Comparison of ENCODE assay signal across 19 cellular contexts in the genomic region with DNA sequence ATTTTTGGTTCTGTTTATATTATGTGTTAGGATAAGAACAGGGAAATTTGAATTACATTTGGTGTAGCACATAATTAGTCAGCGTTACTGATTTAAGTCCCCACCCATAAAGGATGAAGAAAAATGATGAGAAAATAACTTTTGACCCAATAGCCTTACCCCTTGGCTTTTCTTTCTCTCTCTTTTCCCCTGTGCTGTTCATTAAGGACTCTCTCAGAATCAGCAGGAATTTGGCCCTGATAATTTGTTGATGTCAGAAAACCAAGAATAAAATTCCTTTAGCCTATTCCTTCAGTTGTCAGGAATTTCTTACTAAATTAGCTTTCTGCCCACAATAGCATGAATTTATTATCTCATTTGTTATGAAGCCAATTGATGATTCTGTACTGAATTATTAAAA. TPM values are rescaled to one million over a fixed set of nuclear protein-coding genes. Genes with fewer than 3 reads are reported as not detected.
DNase-seq lines count a peak whose midpoint lies in the region; ATAC-seq, FAIRE-seq and TF ChIP-seq lines count a peak whose summit lies in the region.
"Had no signal": no experiment of that assay in that cellular context is flagged by ENCODE, and none has a peak within 500 bp of the region (broad histone marks: within the 10 kb centered on the region; RNA-seq: fewer than 3 reads in every experiment).

No MANE protein-coding gene starts in this region.

- DNase-seq in right lobe of liver, result no peak
- peak; percentile 20 for DNase-seq in choroid plexus epithelial cell (ENCODE audit: low read depth)
- no peak for DNase-seq in left ventricle myocardium inferior
- no peak for DNase-seq in uterus
- DNase-seq in frontal cortex (ENCODE audit: low spot score in 2 of 2), result no peak
- no peak for DNase-seq in NCI-H2081 treated with DMSO at 0.1 percent for 48 hours (lab: John Stamatoyannopoulos, UW)
- no peak for DNase-seq in activated naive CD4-positive, alpha-beta T cell (lab: John Stamatoyannopoulos, UW)
- DNase-seq: activated CD8-positive, alpha-beta memory T cell treated with anti-CD3 and anti-CD28 coated beads for 24 hours; cortex of kidney; NCI-H1105 treated with DMSO at 0.1 percent for 48 hours; NCI-H524; stimulated activated CD4-positive, alpha-beta T cell treated with anti-CD3 and anti-CD28 coated beads, Interleukin-4, amount 100 ng/mL, for 4 hours; stomach had no signal

- TF ChIP-seq CTCF in liver (IDR thresholded peaks at IDR 0.05; ENCODE audit: low read depth, low read length, missing input control) (no peak), right lobe of liver (IDR thresholded peaks at IDR 0.05) (no peak), choroid plexus epithelial cell (conservative IDR thresholded peaks at IDR 0.05; ENCODE audit: low read depth, low read length) (no peak), left ventricle myocardium inferior (IDR thresholded peaks at IDR 0.05; ENCODE audit: borderline replicate concordance) (no peak), uterus (IDR thresholded peaks at IDR 0.05) (no peak)

- H3K4me3 ChIP-seq in liver (ENCODE audit: low read depth in 1 of 3, low read length in 3 of 3) (no peak overlapping the region), right lobe of liver (no peak overlapping the region), choroid plexus epithelial cell (ENCODE audit: low read depth, low read length) (no peak overlapping the region), left ventricle myocardium inferior (no peak overlapping the region), uterus (no peak overlapping the region)
- H3K4me3 ChIP-seq: stomach, vagina had no signal

- WGBS in liver, result 85% methylated on average over 1 of the region's 1 CpG
- WGBS in right lobe of liver (ENCODE audit: insufficient coverage, low coverage, low lambda C conversion rate, missing lambda C conversion rate), result 63% methylated on average over 1 of the region's 1 CpG

- no peak for TF ChIP-seq RAD21 in liver (IDR thresholded peaks at IDR 0.05)

- H3K4me1 ChIP-seq in liver (ENCODE audit: control insufficient read depth in 4 of 4, insufficient read depth in 4 of 4, low read length in 3 of 4) (peaks cover 0 to 6% (median 3%) of the 10 kb centered on the region in 4 donors), right lobe of liver (peaks cover 0 to 10% (median 0%) of the 10 kb centered on the region in 4 donors), left ventricle myocardium inferior (peaks cover 74% of the 10 kb centered on the region), uterus (peaks cover 4 to 5% of the 10 kb centered on the region in 2 donors)

- ATAC-seq in right lobe of liver, result no peak
- ATAC-seq: activated CD4-positive, CD25-positive, alpha-beta regulatory T cell treated with anti-CD3 and anti-CD28 coated beads, Interleukin-2, amount 50 U/mL, for 24 hours; left lobe of liver had no signal

- no peak for FAIRE-seq in frontal cortex (lab: Jason Lieb, UNC)
- FAIRE-seq: A204.1 had no signal

- TF ChIP-seq POLR2A in right lobe of liver (IDR thresholded peaks at IDR 0.05) (no peak), uterus (IDR thresholded peaks at IDR 0.05) (no peak)

- H3K9me3 ChIP-seq in liver (ENCODE audit: control insufficient read depth in 4 of 4, low read length in 3 of 4) (no peaks in the 10 kb centered on the region), right lobe of liver (no peaks in the 10 kb centered on the region), left ventricle myocardium inferior (replicated peaks) (no peaks in the 10 kb centered on the region), uterus (no peaks in the 10 kb centered on the region)
- H3K9me3 ChIP-seq: stomach, vagina had no signal

- peaks cover 0 to 1% (median 0%) of the 10 kb centered on the region in 4 donors for H3K36me3 ChIP-seq in liver (ENCODE audit: control insufficient read depth in 4 of 4, insufficient read depth in 3 of 4, low read depth in 1 of 4, low read length in 3 of 4)
- H3K36me3 ChIP-seq in right lobe of liver, result no peaks in the 10 kb centered on the region
- H3K36me3 ChIP-seq in left ventricle myocardium inferior, result no peaks in the 10 kb centered on the region
- no peaks in the 10 kb centered on the region for H3K36me3 ChIP-seq in uterus
- H3K36me3 ChIP-seq: stomach, vagina had no signal

- no peaks in the 10 kb centered on the region for H3K27me3 ChIP-seq in liver (ENCODE audit: control insufficient read depth in 4 of 4, insufficient read depth in 4 of 4, low read length in 3 of 4)
- no peaks in the 10 kb centered on the region for H3K27me3 ChIP-seq in right lobe of liver
- no peaks in the 10 kb centered on the region for H3K27me3 ChIP-seq in left ventricle myocardium inferior (ENCODE audit: low read depth)
- H3K27me3 ChIP-seq in uterus, result no peaks in the 10 kb centered on the region
- H3K27me3 ChIP-seq: stomach, vagina had no signal

- H3K9ac ChIP-seq in liver (ENCODE audit: low read depth in 1 of 2, low read length in 2 of 2), result no peak overlapping the region

- intact Hi-C loops in right lobe of liver (cut with DNase I) (no loop called here), left ventricle myocardium inferior (cut with micrococcal nuclease) (no loop called here), uterus (cut with DNase I; ENCODE audit: low total_unique reads) (no loop called here)

- no peak overlapping the region for H3K27ac ChIP-seq in liver (ENCODE audit: low read depth in 1 of 2, low read length in 2 of 2)
- H3K27ac ChIP-seq in right lobe of liver, result no peak overlapping the region
- peak overlapping the region; percentile 77 for H3K27ac ChIP-seq in left ventricle myocardium inferior (replicated peaks)
- H3K27ac ChIP-seq in uterus, result peak overlapping the region; percentile 15 to 56
- H3K27ac ChIP-seq: C4-2B had no signal

TF ChIP-seq in liver, 16 proteins besides CTCF, POLR2A, EP300 and RAD21:
- TF ChIP-seq NR2F2 (IDR thresholded peaks at IDR 0.05) (peak; percentile 65), HNF4G (IDR thresholded peaks at IDR 0.05) (no peak)

RNA-seq across cellular contexts. Expression of gene PLCB1, which starts 18.5 kb away (rescaled TPM):
- total RNA-seq in liver (10 to 100 TPM in 1 of 2 donors, 1 to 10 TPM in 1; 5.0 to 13.5 TPM), right lobe of liver (1 to 10 TPM; 5.0 to 9.9 (median 5.7) TPM), left ventricle myocardium inferior (6.0 TPM), uterus (100 to 1,000 TPM in 1 of 4 donors, 10 to 100 TPM in 3; 13.5 to 110 (median 30.4) TPM), frontal cortex (48.9 TPM)
- 1 to 10 TPM; 3.7 to 6.8 TPM for polyA plus RNA-seq in liver

Comparison
In these comparisons a context has a peak if more than half of its experiments do, and no peak if none do; other contexts are left out.
1. H3K27ac ChIP-seq: peak in left ventricle myocardium inferior (single experiment) and uterus (2 of 2); none in liver (0 of 2) and right lobe of liver (0 of 3).